Comparison of ENCODE assay signal across 22 cellular contexts in genomic region chr6:33933101-33933500, GRCh38.
DNase-seq lines count a peak whose midpoint lies in the region; ATAC-seq and TF ChIP-seq lines count a peak whose summit lies in the region.
"Had no signal": no experiment of that assay in that cellular context is flagged by ENCODE, and none has a peak within 500 bp of the region (broad histone marks: within the 10 kb centered on the region; RNA-seq: fewer than 3 reads in every experiment).

No MANE protein-coding gene starts in this region.

- no peaks in the 10 kb centered on the region for H4K20me1 ChIP-seq in SK-N-SH (ENCODE audit: insufficient read depth)
- H4K20me1 ChIP-seq: BLaER1 treated with 17β-estradiol and CSF1 and Interleukin-3, amounts not matched to agents 10 nM and 100 nM had no signal

- H3K27ac Mint-ChIP-seq in progenitor cell of endocrine pancreas = peak overlapping the region; percentile 34
- H3K27ac Mint-ChIP-seq: CD14-positive monocyte; CD4-positive, alpha-beta T cell had no signal

- 15% methylated on average over 4 of the region's 4 CpGs for WGBS in SK-N-SH (ENCODE audit: low lambda C conversion rate)

- no peaks in the 10 kb centered on the region; a peak in 1 of 4 replicates for H3K4me1 ChIP-seq in SK-N-SH (ENCODE audit: control insufficient read depth in 1 of 2, insufficient read depth in 2 of 2, low read depth in 1 of 2, low read length in 1 of 2)
- H3K4me1 ChIP-seq: A549, BE2C had no signal

- H3K9me3 ChIP-seq in SK-N-SH = no peaks in the 10 kb centered on the region
- H3K9me3 ChIP-seq: A549, BE2C had no signal

- no peaks in the 10 kb centered on the region for H3K9me2 ChIP-seq in SK-N-SH

- H3F3A ChIP-seq in SK-N-SH (replicated peaks; ENCODE audit: insufficient read depth) = no peaks in the 10 kb centered on the region

- peaks cover 10% of the 10 kb centered on the region; the same call in 1 of the 2 replicates for H3K27me3 ChIP-seq in SK-N-SH (ENCODE audit: insufficient read depth)
- H3K27me3 ChIP-seq: BE2C; BLaER1 treated with 17β-estradiol and CSF1 and Interleukin-3, amounts not matched to agents 10 nM and 100 nM had no signal

- no peaks in the 10 kb centered on the region for H3K36me3 Mint-ChIP-seq in progenitor cell of endocrine pancreas (ENCODE audit: insufficient read depth)
- H3K36me3 Mint-ChIP-seq: CD14-positive monocyte had no signal

- peaks cover 2% of the 10 kb centered on the region for H3K4me1 Mint-ChIP-seq in progenitor cell of endocrine pancreas (ENCODE audit: low read depth)

- TF ChIP-seq RAD21 in SK-N-SH (IDR thresholded peaks at IDR 0.05; ENCODE audit: low read length) = no peak

- ATAC-seq in SK-N-SH treated with all-trans-retinoic acid at 6 μM for 48 hours = no peak
- no peak for ATAC-seq in HG03175 (IDR thresholded peaks at IDR 0.05; ENCODE audit: unreplicated experiment)
- ATAC-seq: A549 had no signal

- H3K4me3 ChIP-seq in SK-N-SH (ENCODE audit: low read depth in 2 of 2, low read length in 1 of 2) = no peak overlapping the region
- H3K4me3 ChIP-seq: A549; BLaER1 treated with 17β-estradiol and CSF1 and Interleukin-3, amounts not matched to agents 10 nM and 100 nM; GM23248 had no signal

- H3K4me2 ChIP-seq in SK-N-SH = no peak overlapping the region
- H3K4me2 ChIP-seq: A549 had no signal

- H3K9me3 Mint-ChIP-seq in progenitor cell of endocrine pancreas (ENCODE audit: low read depth) = peaks cover 6% of the 10 kb centered on the region
- H3K9me3 Mint-ChIP-seq: CD4-positive, alpha-beta T cell had no signal

- no peak for TF ChIP-seq CTCF in SK-N-SH (IDR thresholded peaks at IDR 0.05)
- TF ChIP-seq CTCF in progenitor cell of endocrine pancreas (IDR thresholded peaks at IDR 0.05; ENCODE audit: unreplicated experiment) = no peak

- H3K9ac ChIP-seq in SK-N-SH = no peak overlapping the region
- H3K9ac ChIP-seq: BLaER1 treated with 17β-estradiol and CSF1 and Interleukin-3, amounts not matched to agents 10 nM and 100 nM; GM23248 had no signal

- CTCF ChIA-PET in SK-N-SH (lab: Yijun Ruan, JAX) = interaction anchor here (2.0 to 2.3 kb wide), 2 partner anchors 13 to 14 kb away, joined by 4 to 7 read pairs; no protein-coding TSS in a partner anchor

- H2AFZ ChIP-seq in SK-N-SH (ENCODE audit: low read depth) = no peak overlapping the region
- H2AFZ ChIP-seq: GM23248 had no signal

- peaks cover 26% of the 10 kb centered on the region for H3K27me3 Mint-ChIP-seq in progenitor cell of endocrine pancreas
- H3K27me3 Mint-ChIP-seq: CD4-positive, alpha-beta T cell had no signal

- POLR2A ChIA-PET in SK-N-SH (lab: Yijun Ruan, JAX) = no interaction called here

- no peak overlapping the region for H3K27ac ChIP-seq in SK-N-SH (ENCODE audit: low read depth in 2 of 2, low read length in 1 of 2)
- H3K27ac ChIP-seq: A549; BLaER1 treated with 17β-estradiol and CSF1 and Interleukin-3, amounts not matched to agents 10 nM and 100 nM; GM23248 had no signal

- no peak overlapping the region for H3K4me3 Mint-ChIP-seq in progenitor cell of endocrine pancreas (ENCODE audit: low read depth)
- H3K4me3 Mint-ChIP-seq: CD14-positive monocyte; CD4-positive, alpha-beta T cell had no signal

- TF ChIP-seq EP300 in SK-N-SH (IDR thresholded peaks at IDR 0.05; ENCODE audit: borderline replicate concordance in 1 of 2, low read depth in 1 of 2, low read length in 1 of 2) = peak in 1 of 2 experiments; percentile 60; a peak in 2 of 4 replicates

- H3K36me3 ChIP-seq in SK-N-SH (replicated peaks in 1 of 2; ENCODE audit: control insufficient read depth in 1 of 2, insufficient read depth in 2 of 2, low read length in 1 of 2) = no peaks in the 10 kb centered on the region
- H3K36me3 ChIP-seq: BE2C; BLaER1 treated with 17β-estradiol and CSF1 and Interleukin-3, amounts not matched to agents 10 nM and 100 nM had no signal

- no peaks in the 10 kb centered on the region for H3K79me2 ChIP-seq in SK-N-SH (ENCODE audit: insufficient read depth)

- no peak for DNase-seq in SK-N-SH
- peak; percentile 10 for DNase-seq in M059J (ENCODE audit: low read depth)
- DNase-seq in foreskin melanocyte = peak; percentile 14
- no peak for DNase-seq in progenitor cell of endocrine pancreas (ENCODE audit: low spot score, unreplicated experiment)
- no peak for DNase-seq in activated T-cell treated with anti-CD3 and anti-CD28 coated beads, Interleukin-2, amount 50 U/mL, for 48 hours
- no peak for DNase-seq in activated CD4-positive, CD25-positive, alpha-beta regulatory T cell (lab: John Stamatoyannopoulos, UW)
- DNase-seq: 8988T; ACHN; AML-193; BE2C; Calu3; CD4-positive, alpha-beta T cell; COR-L47; DMS79 treated with DMSO at 0.1 percent for 48 hours; GM23248; H7; HCEC 1CT had no signal

TF ChIP-seq in SK-N-SH, 30 proteins besides CTCF, POLR2A, EP300 and RAD21:
- no peak for TF ChIP-seq SIN3A (IDR thresholded peaks at IDR 0.05; ENCODE audit: borderline replicate concordance, low read depth, low read length)
- TF ChIP-seq GATA2 (CRISPR knock-in tag; IDR thresholded peaks at IDR 0.05) = peak; percentile 68

TF ChIP-seq in SK-N-SH treated with all-trans-retinoic acid at 6 μM for 48 hours, 23 proteins besides CTCF, POLR2A, EP300 and RAD21 (continues in another document):
- no peak for TF ChIP-seq RARB (CRISPR knock-in tag; IDR thresholded peaks at IDR 0.05)
- TF ChIP-seq POU6F1 (CRISPR knock-in tag; IDR thresholded peaks at IDR 0.05; ENCODE audit: borderline replicate concordance, low read depth) = no peak
- no peak for TF ChIP-seq BACH2 (CRISPR knock-in tag; IDR thresholded peaks at IDR 0.05; ENCODE audit: borderline replicate concordance)
- TF ChIP-seq CREB5 (CRISPR knock-in tag; IDR thresholded peaks at IDR 0.05; ENCODE audit: low read depth) = no peak
- TF ChIP-seq CSDC2 (CRISPR knock-in tag; IDR thresholded peaks at IDR 0.05) = no peak
- TF ChIP-seq ESRRG (CRISPR knock-in tag; IDR thresholded peaks at IDR 0.05) = no peak
- TF ChIP-seq TOX (CRISPR knock-in tag; IDR thresholded peaks at IDR 0.05; ENCODE audit: borderline replicate concordance) = no peak
- TF ChIP-seq SNAI2 (CRISPR knock-in tag; IDR thresholded peaks at IDR 0.05) = no peak
- TF ChIP-seq ZNF8 (CRISPR knock-in tag; IDR thresholded peaks at IDR 0.05) = no peak
- no peak for TF ChIP-seq OSR1 (CRISPR knock-in tag; IDR thresholded peaks at IDR 0.05)
- TF ChIP-seq TSHZ2 (CRISPR knock-in tag; IDR thresholded peaks at IDR 0.05) = no peak
- no peak for TF ChIP-seq ZC3H10 (CRISPR knock-in tag; IDR thresholded peaks at IDR 0.05)
- no peak for TF ChIP-seq ZFP3 (CRISPR knock-in tag; IDR thresholded peaks at IDR 0.05)

Comparison
In these comparisons a context has a peak if more than half of its experiments do, and no peak if none do; other contexts are left out.
1. DNase-seq: peak in M059J (single experiment) and foreskin melanocyte (single experiment); none in SK-N-SH (single experiment), progenitor cell of endocrine pancreas (single experiment), activated T-cell treated with anti-CD3 and anti-CD28 coated beads, Interleukin-2, amount 50 U/mL, for 48 hours (0 of 2) and activated CD4-positive, CD25-positive, alpha-beta regulatory T cell (0 of 4).